In the genomic region with DNA sequence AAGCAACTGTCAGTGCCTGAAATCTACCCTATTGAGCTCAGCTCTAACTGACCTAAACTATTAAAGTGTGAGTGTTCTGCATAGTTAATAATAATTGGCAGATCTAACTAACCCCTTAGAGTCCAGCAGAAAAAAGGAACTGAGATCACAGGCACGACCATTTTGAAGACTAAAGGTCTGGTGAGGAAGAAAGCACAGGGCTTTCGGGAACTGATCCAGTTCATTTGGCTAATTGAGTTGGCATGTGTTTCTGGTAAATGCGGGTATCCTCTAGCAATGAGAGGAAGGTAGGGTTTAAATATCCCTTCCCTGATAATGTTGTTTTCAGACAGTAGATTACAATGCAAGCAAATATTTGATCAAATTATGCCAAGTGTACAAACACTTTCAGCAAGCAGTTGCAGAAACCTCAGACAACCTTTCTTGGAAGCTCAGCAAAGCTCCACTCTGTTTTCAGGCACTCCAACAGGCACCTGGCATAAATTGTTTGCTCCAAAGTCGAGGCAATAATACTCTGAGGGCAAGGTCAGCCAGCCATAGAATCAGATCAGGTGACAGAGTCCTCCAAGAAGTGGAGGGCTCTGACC, we compare ENCODE assay signal across 23 cellular contexts.
DNase-seq lines count a peak whose midpoint lies in the region; ATAC-seq, FAIRE-seq and TF ChIP-seq lines count a peak whose summit lies in the region.
"Had no signal": no experiment of that assay in that cellular context is flagged by ENCODE, and none has a peak within 500 bp of the region (broad histone marks: within the 10 kb centered on the region; RNA-seq: fewer than 3 reads in every experiment).

No MANE protein-coding gene starts in this region.

- no peak overlapping the region for H2AFZ ChIP-seq in HepG2 (ENCODE audit: low read length)
- H2AFZ ChIP-seq in hepatocyte, result no peak overlapping the region

- H3K79me2 ChIP-seq in HepG2 (ENCODE audit: insufficient read depth, low read length) (no peaks in the 10 kb centered on the region), hepatocyte (no peaks in the 10 kb centered on the region)

- no peaks in the 10 kb centered on the region for H3K4me1 Mint-ChIP-seq in CD8-positive, alpha-beta memory T cell
- H3K4me1 Mint-ChIP-seq: activated B cell treated with CpG ODN at 0.5 μM for 24 hours; activated naive CD8-positive, alpha-beta T cell treated with anti-CD3 and anti-CD28 coated beads for 36 hours had no signal

- intact Hi-C loops in HepG2 (cut with micrococcal nuclease; ENCODE audit: unreplicated experiment), result no loop called here

- H3K27me3 Mint-ChIP-seq in CD8-positive, alpha-beta memory T cell, result peaks cover 1 to 17% of the 10 kb centered on the region in 2 donors
- H3K27me3 Mint-ChIP-seq: activated B cell treated with CpG ODN at 0.5 μM for 24 hours; activated naive CD8-positive, alpha-beta T cell treated with anti-CD3 and anti-CD28 coated beads for 36 hours; brain had no signal

- TF ChIP-seq POLR2A in HepG2 (IDR thresholded peaks at IDR 0.05; ENCODE audit: insufficient read depth in 1 of 2, low read depth in 2 of 2, low read length in 2 of 2), result no peak

- POLR2A ChIA-PET in HepG2 (lab: Yijun Ruan, JAX), result no interaction called here
- POLR2A ChIA-PET in CD8-positive, alpha-beta memory T cell (lab: Charles Lee), result no interaction called here

- H3K27me3 ChIP-seq in liver (ENCODE audit: control insufficient read depth in 4 of 4, insufficient read depth in 4 of 4, low read length in 3 of 4), result no peaks in the 10 kb centered on the region
- no peaks in the 10 kb centered on the region; a peak in 1 of 5 replicates for H3K27me3 ChIP-seq in HepG2 (ENCODE audit: control insufficient read depth in 1 of 2, insufficient read depth in 2 of 2, low read length in 2 of 2)
- H3K27me3 ChIP-seq in hepatocyte, result no peaks in the 10 kb centered on the region
- H3K27me3 ChIP-seq in BE2C, result no peaks in the 10 kb centered on the region
- H3K27me3 ChIP-seq in CD8-positive, alpha-beta memory T cell (ENCODE audit: insufficient read depth, low read length, poor library complexity, severe bottlenecking), result no peaks in the 10 kb centered on the region
- H3K27me3 ChIP-seq: gastrocnemius medialis, tibial artery had no signal

- BruUV-seq in HepG2 (replicated peaks; lab: Mats Ljungman, UMichigan), result no TSS peak

- no peak for ATAC-seq in HepG2
- no peak for ATAC-seq in activated naive CD4-positive, alpha-beta T cell treated with anti-CD3 and anti-CD28 coated beads, Interleukin-2, amount 50 U/mL, for 72 hours
- ATAC-seq: activated T-cell treated with anti-CD3 and anti-CD28 coated beads, Interleukin-2, amount 50 U/mL, for 72 hours; gastrocnemius medialis had no signal

- H3K4me1 ChIP-seq in liver (ENCODE audit: control insufficient read depth in 4 of 4, insufficient read depth in 4 of 4, low read length in 3 of 4), result peaks cover 1 to 16% (median 10%) of the 10 kb centered on the region in 4 donors
- no peaks in the 10 kb centered on the region for H3K4me1 ChIP-seq in HepG2 (ENCODE audit: insufficient read depth, low read length)
- no peaks in the 10 kb centered on the region for H3K4me1 ChIP-seq in hepatocyte (ENCODE audit: insufficient read depth)
- no peaks in the 10 kb centered on the region for H3K4me1 ChIP-seq in BE2C
- H3K4me1 ChIP-seq in CD8-positive, alpha-beta memory T cell (ENCODE audit: insufficient read depth, low read length), result no peaks in the 10 kb centered on the region
- H3K4me1 ChIP-seq: gastrocnemius medialis, tibial artery had no signal

- no peak for TF ChIP-seq CTCF in liver (IDR thresholded peaks at IDR 0.05; ENCODE audit: low read depth, low read length, missing input control)
- TF ChIP-seq CTCF in HepG2 (CRISPR knock-in tag; IDR thresholded peaks at IDR 0.05), result no peak
- no peak for TF ChIP-seq CTCF in hepatocyte (IDR thresholded peaks at IDR 0.05; ENCODE audit: poor library complexity)
- no peak for TF ChIP-seq CTCF in BE2C (IDR thresholded peaks at IDR 0.05; ENCODE audit: low read depth, low read length)

- H3K36me3 Mint-ChIP-seq in activated naive CD4-positive, alpha-beta T cell treated with anti-CD3 and anti-CD28 coated beads, Interleukin-2, amount 50 U/mL, for 72 hours, result no peaks in the 10 kb centered on the region
- H3K36me3 Mint-ChIP-seq in CD8-positive, alpha-beta memory T cell, result no peaks in the 10 kb centered on the region
- H3K36me3 Mint-ChIP-seq: activated naive CD8-positive, alpha-beta T cell treated with anti-CD3 and anti-CD28 coated beads for 36 hours; brain had no signal

- CTCF ChIA-PET in HepG2 (lab: Yijun Ruan, JAX; ENCODE audit: low intra/inter-chr PET ratio, low total read pairs), result no interaction called here
- CTCF ChIA-PET in CD8-positive, alpha-beta memory T cell (lab: Charles Lee), result no interaction called here

- in situ Hi-C loops in HepG2 (cut with HindIII; ENCODE audit: extremely low pct_ligation_motif_present, low pct_unique_long_range_greater_than_20kb), result no loop called here

- no peaks in the 10 kb centered on the region for H4K20me1 ChIP-seq in HepG2 (ENCODE audit: insufficient read depth, low read length)
- no peaks in the 10 kb centered on the region for H4K20me1 ChIP-seq in hepatocyte (ENCODE audit: insufficient read depth, poor library complexity, severe bottlenecking)

- H3K4me2 ChIP-seq in HepG2 (ENCODE audit: low read depth, low read length) (no peak overlapping the region), hepatocyte (no peak overlapping the region)

- H3K9ac ChIP-seq in liver (ENCODE audit: low read depth in 1 of 2, low read length in 2 of 2) (peak overlapping the region in 1 of 2 donors; percentile 12), HepG2 (ENCODE audit: insufficient read depth, low read depth, low read length) (no peak overlapping the region)

- H3K9me3 ChIP-seq in liver (ENCODE audit: control insufficient read depth in 4 of 4, low read length in 3 of 4) (peaks cover 0 to 3% (median 0%) of the 10 kb centered on the region in 4 donors), HepG2 (ENCODE audit: low read length) (no peaks in the 10 kb centered on the region), hepatocyte (ENCODE audit: low read depth) (no peaks in the 10 kb centered on the region), BE2C (no peaks in the 10 kb centered on the region)
- no peaks in the 10 kb centered on the region for H3K9me3 ChIP-seq in CD8-positive, alpha-beta memory T cell (ENCODE audit: low read length)
- H3K9me3 ChIP-seq: gastrocnemius medialis, tibial artery had no signal

- TF ChIP-seq RAD21 in liver (IDR thresholded peaks at IDR 0.05) (peak; percentile 42 to 44), HepG2 (CRISPR knock-in tag; IDR thresholded peaks at IDR 0.05) (no peak)

- H3K27ac Mint-ChIP-seq in activated naive CD4-positive, alpha-beta T cell treated with anti-CD3 and anti-CD28 coated beads, Interleukin-2, amount 50 U/mL, for 72 hours, result no peak overlapping the region
- H3K27ac Mint-ChIP-seq in CD8-positive, alpha-beta memory T cell, result no peak overlapping the region
- H3K27ac Mint-ChIP-seq: activated B cell treated with CpG ODN at 0.5 μM for 24 hours; activated naive CD8-positive, alpha-beta T cell treated with anti-CD3 and anti-CD28 coated beads for 36 hours; activated T-cell treated with anti-CD3 and anti-CD28 coated beads, Interleukin-2, amount 50 U/mL, for 72 hours; dendritic cell treated with granulocyte-macrophage colony-stimulating factor and Interleukin-4, amounts not matched to agents 40 ng/mL and 50 ng/mL, for 4 days had no signal

- peaks cover 0 to 11% of the 10 kb centered on the region in 2 donors for H3K9me3 Mint-ChIP-seq in activated naive CD4-positive, alpha-beta T cell treated with anti-CD3 and anti-CD28 coated beads, Interleukin-2, amount 50 U/mL, for 72 hours
- H3K9me3 Mint-ChIP-seq in CD8-positive, alpha-beta memory T cell, result peaks cover 0 to 5% (median 2%) of the 10 kb centered on the region in 5 donors
- H3K9me3 Mint-ChIP-seq: dendritic cell treated with granulocyte-macrophage colony-stimulating factor and Interleukin-4, amounts not matched to agents 40 ng/mL and 50 ng/mL, for 4 days had no signal

- H3K4me3 ChIP-seq in liver (ENCODE audit: low read depth in 1 of 3, low read length in 3 of 3) (no peak overlapping the region), HepG2 (replicated peaks in 1 of 3; ENCODE audit: insufficient read depth in 1 of 3, low read depth in 2 of 3, low read length in 3 of 3) (no peak overlapping the region), hepatocyte (no peak overlapping the region), BE2C (ENCODE audit: low read depth, low read length) (no peak overlapping the region)
- H3K4me3 ChIP-seq in CD8-positive, alpha-beta memory T cell (ENCODE audit: low read length), result no peak overlapping the region
- H3K4me3 ChIP-seq: gastrocnemius medialis, left ventricle myocardium inferior, tibial artery had no signal

- FAIRE-seq in HepG2 (lab: Jason Lieb, UNC), result no peak

- DNase-seq in HepG2 (ENCODE audit: low spot score) (no peak), NCI-H510A (lab: John Stamatoyannopoulos, UW) (peak; percentile 89), cerebellum (ENCODE audit: low spot score) (peak; percentile 63), hepatocyte (ENCODE audit: low spot score) (no peak), BE2C (no peak)
- no peak for DNase-seq in activated naive CD4-positive, alpha-beta T cell treated with anti-CD3 and anti-CD28 coated beads, Interleukin-2, amount 50 U/mL, for 72 hours (ENCODE audit: low spot score in 2 of 2)
- no peak for DNase-seq in CD8-positive, alpha-beta memory T cell
- DNase-seq: ACHN; activated B cell treated with CpG ODN at 0.5 μM for 24 hours; activated CD8-positive, alpha-beta memory T cell treated with anti-CD3 and anti-CD28 coated beads for 24 hours; activated naive CD8-positive, alpha-beta T cell treated with anti-CD3 and anti-CD28 coated beads for 36 hours; activated T-cell treated with anti-CD3 and anti-CD28 coated beads, Interleukin-2, amount 50 U/mL, for 72 hours; gastrocnemius medialis; HCEC 1CT; left ventricle myocardium inferior; retina; Right ventricle myocardium superior; stimulated activated naive CD4-positive, alpha-beta T cell; tibial artery had no signal

- TF ChIP-seq EP300 in HepG2 (IDR thresholded peaks at IDR 0.05; ENCODE audit: low read depth in 2 of 2, low read length in 2 of 2) (no peak), HepG2 (CRISPR knock-in tag; IDR thresholded peaks at IDR 0.05; ENCODE audit: borderline replicate concordance) (no peak)

- H3K4me3 Mint-ChIP-seq in CD8-positive, alpha-beta memory T cell, result no peak overlapping the region
- H3K4me3 Mint-ChIP-seq: activated B cell treated with CpG ODN at 0.5 μM for 24 hours; activated naive CD8-positive, alpha-beta T cell treated with anti-CD3 and anti-CD28 coated beads for 36 hours; activated T-cell treated with anti-CD3 and anti-CD28 coated beads, Interleukin-2, amount 50 U/mL, for 72 hours; dendritic cell treated with granulocyte-macrophage colony-stimulating factor and Interleukin-4, amounts not matched to agents 40 ng/mL and 50 ng/mL, for 4 days had no signal

- H3K36me3 ChIP-seq in liver (ENCODE audit: control insufficient read depth in 4 of 4, insufficient read depth in 3 of 4, low read depth in 1 of 4, low read length in 3 of 4) (no peaks in the 10 kb centered on the region), HepG2 (replicated peaks in 1 of 2; ENCODE audit: control insufficient read depth in 1 of 2, insufficient read depth in 2 of 2, low read length in 2 of 2) (no peaks in the 10 kb centered on the region), hepatocyte (replicated peaks; ENCODE audit: insufficient read depth, low read depth) (no peaks in the 10 kb centered on the region), BE2C (no peaks in the 10 kb centered on the region)
- H3K36me3 ChIP-seq in CD8-positive, alpha-beta memory T cell (ENCODE audit: insufficient read depth, low read length), result no peaks in the 10 kb centered on the region
- H3K36me3 ChIP-seq: gastrocnemius medialis, left ventricle myocardium inferior, tibial artery had no signal

- 22% methylated on average over 4 of the region's 4 CpGs for WGBS in liver
- WGBS in HepG2 (ENCODE audit: low lambda C conversion rate), result 0% methylated on average over 3 of the region's 4 CpGs
- WGBS in hepatocyte (ENCODE audit: low lambda C conversion rate, missing lambda C conversion rate), result 70% methylated on average over 4 of the region's 4 CpGs

- H3K27ac ChIP-seq in liver (ENCODE audit: low read depth in 1 of 2, low read length in 2 of 2), result peak overlapping the region; percentile 62 to 80
- H3K27ac ChIP-seq in HepG2 (ENCODE audit: extremely low read length, insufficient read depth, low read length), result no peak overlapping the region
- H3K27ac ChIP-seq in hepatocyte, result no peak overlapping the region
- H3K27ac ChIP-seq in CD8-positive, alpha-beta memory T cell (ENCODE audit: low read depth, low read length), result no peak overlapping the region
- H3K27ac ChIP-seq: gastrocnemius medialis, HL-60, left ventricle myocardium inferior, tibial artery had no signal

- H3K9me2 ChIP-seq in hepatocyte (replicated peaks; ENCODE audit: insufficient read depth), result no peaks in the 10 kb centered on the region

Comparison
In these comparisons a context has a peak if more than half of its experiments do, and no peak if none do; other contexts are left out.
1. H3K27ac ChIP-seq: peak in liver (2 of 2); none in HepG2 (single experiment), hepatocyte (single experiment) and CD8-positive, alpha-beta memory T cell (single experiment).
2. DNase-seq: peak in NCI-H510A (single experiment) and cerebellum (single experiment); none in HepG2 (single experiment), hepatocyte (single experiment), BE2C (single experiment), activated naive CD4-positive, alpha-beta T cell treated with anti-CD3 and anti-CD28 coated beads, Interleukin-2, amount 50 U/mL, for 72 hours (0 of 2) and CD8-positive, alpha-beta memory T cell (0 of 5).